Comparison of ENCODE assay signal across 25 cellular contexts in genomic region chr3:44284949-44285348, GRCh38. TPM values are rescaled to one million over a fixed set of nuclear protein-coding genes. Genes with fewer than 3 reads are reported as not detected.
A peak's percentile ranks its signal among the peaks of the same experiment; 100 is the strongest.
DNase-seq lines count a peak whose midpoint lies in the region; ATAC-seq and TF ChIP-seq lines count a peak whose summit lies in the region.
"Had no signal": no experiment of that assay in that cellular context is flagged by ENCODE, and none has a peak within 500 bp of the region (broad histone marks: within the 10 kb centered on the region; RNA-seq: fewer than 3 reads in every experiment).

No MANE protein-coding gene starts in this region.

- H3K36me3 ChIP-seq in esophagus squamous epithelium: no peaks in the 10 kb centered on the region
- H3K36me3 ChIP-seq: SJCRH30 had no signal

- H3K4me3 Mint-ChIP-seq in effector memory CD8-positive, alpha-beta T cell: no peak overlapping the region
- H3K4me3 Mint-ChIP-seq: CD8-positive, alpha-beta memory T cell; IgD-negative memory B cell had no signal

- peaks cover 0 to 11% (median 0%) of the 10 kb centered on the region in 4 donors for H3K27me3 ChIP-seq in esophagus squamous epithelium
- H3K27me3 ChIP-seq: SJCRH30 had no signal

- TF ChIP-seq CTCF in esophagus squamous epithelium (IDR thresholded peaks at IDR 0.05): no peak

- ATAC-seq in effector memory CD8-positive, alpha-beta T cell (replicated peaks): no peak

- no peak for TF ChIP-seq POLR2A in esophagus squamous epithelium (IDR thresholded peaks at IDR 0.05)

- H3K27ac ChIP-seq in esophagus squamous epithelium: no peak overlapping the region
- H3K27ac ChIP-seq: C4-2B, SJCRH30 had no signal

- H3K4me1 ChIP-seq in esophagus squamous epithelium: no peaks in the 10 kb centered on the region

- no peaks in the 10 kb centered on the region for H3K9me3 Mint-ChIP-seq in effector memory CD8-positive, alpha-beta T cell
- H3K9me3 Mint-ChIP-seq: CD8-positive, alpha-beta memory T cell; IgD-negative memory B cell had no signal

- 76 to 82% methylated on average over 2 of the region's 2 CpGs for WGBS in esophagus squamous epithelium, 2 donors

- H3K27me3 Mint-ChIP-seq in effector memory CD8-positive, alpha-beta T cell: peaks cover 21 to 37% of the 10 kb centered on the region in 2 donors

- no peaks in the 10 kb centered on the region for H3K9me3 ChIP-seq in esophagus squamous epithelium
- H3K9me3 ChIP-seq: SJCRH30 had no signal

- H3K4me1 Mint-ChIP-seq in effector memory CD8-positive, alpha-beta T cell (ENCODE audit: low read depth in 2 of 2): no peaks in the 10 kb centered on the region
- H3K4me1 Mint-ChIP-seq: CD8-positive, alpha-beta memory T cell; IgD-negative memory B cell had no signal

- H3K36me3 Mint-ChIP-seq in effector memory CD8-positive, alpha-beta T cell (ENCODE audit: insufficient read depth): no peaks in the 10 kb centered on the region
- H3K36me3 Mint-ChIP-seq: CD8-positive, alpha-beta memory T cell; IgD-negative memory B cell had no signal

- no peak overlapping the region for H3K27ac Mint-ChIP-seq in effector memory CD8-positive, alpha-beta T cell
- H3K27ac Mint-ChIP-seq: CD8-positive, alpha-beta memory T cell; IgD-negative memory B cell had no signal

- DNase-seq in activated CD4-positive, alpha-beta T cell treated with anti-CD3 and anti-CD28 coated beads for 48 hours: peak; percentile 6
- no peak for DNase-seq in activated CD4-positive, alpha-beta T cell treated with anti-CD3 and anti-CD28 coated beads, Interleukin-2, amount 50 U/mL, for 48 hours
- DNase-seq in M059J (ENCODE audit: low read depth): peak; percentile 4
- DNase-seq in astrocyte of the hippocampus (ENCODE audit: low read depth, low spot score): peak; percentile 2
- DNase-seq in left kidney (ENCODE audit: low read depth, low spot score): peak; percentile 1
- no peak for DNase-seq in esophagus squamous epithelium (lab: John Stamatoyannopoulos, UW)
- no peak for DNase-seq in EL
- no peak for DNase-seq in effector memory CD8-positive, alpha-beta T cell
- DNase-seq: AML-193; Calu3; CD8-positive, alpha-beta memory T cell; GF-D8; NCI-H1694; NCI-H2081; NCI-H2171; NCI-H345; NCI-H524 treated with DMSO at 0.1 percent for 48 hours; NCI-H82; SJCRH30 had no signal

- intact Hi-C loops in esophagus squamous epithelium (cut with DNase I): no loop called here

- no peak overlapping the region for H3K4me3 ChIP-seq in esophagus squamous epithelium
- H3K4me3 ChIP-seq: SJCRH30 had no signal

RNA-seq across cellular contexts. Expression of gene TOPAZ1, which starts 43.3 kb away (rescaled TPM):
- total RNA-seq in M059J (2014; rRNA removed; shearing (Covaris generic)): not detected in 2 replicates
- total RNA-seq in esophagus squamous epithelium: not detected
- total RNA-seq: A172; Calu3; CD8-positive, alpha-beta memory T cell; Daoy; H4; OCI-LY7 had no signal

RNA-seq across cellular contexts. Expression of gene TCAIM, which starts 53.6 kb away (rescaled TPM):
- 19.5 and 30.4 TPM in 2 replicates for total RNA-seq in M059J (2014; rRNA removed; shearing (Covaris generic))
- 10 to 100 TPM; 15.6 to 25.0 (median 22.6) TPM for total RNA-seq in esophagus squamous epithelium

Comparison
In these comparisons a context has a peak if more than half of its experiments do, and no peak if none do; other contexts are left out.
1. DNase-seq: peak in activated CD4-positive, alpha-beta T cell treated with anti-CD3 and anti-CD28 coated beads for 48 hours (single experiment), M059J (single experiment), astrocyte of the hippocampus (single experiment) and left kidney (single experiment); none in activated CD4-positive, alpha-beta T cell treated with anti-CD3 and anti-CD28 coated beads, Interleukin-2, amount 50 U/mL, for 48 hours (0 of 2), esophagus squamous epithelium (single experiment), EL (single experiment) and effector memory CD8-positive, alpha-beta T cell (0 of 3).